Comparison of ENCODE assay signal across 10 cellular contexts in the genomic region with DNA sequence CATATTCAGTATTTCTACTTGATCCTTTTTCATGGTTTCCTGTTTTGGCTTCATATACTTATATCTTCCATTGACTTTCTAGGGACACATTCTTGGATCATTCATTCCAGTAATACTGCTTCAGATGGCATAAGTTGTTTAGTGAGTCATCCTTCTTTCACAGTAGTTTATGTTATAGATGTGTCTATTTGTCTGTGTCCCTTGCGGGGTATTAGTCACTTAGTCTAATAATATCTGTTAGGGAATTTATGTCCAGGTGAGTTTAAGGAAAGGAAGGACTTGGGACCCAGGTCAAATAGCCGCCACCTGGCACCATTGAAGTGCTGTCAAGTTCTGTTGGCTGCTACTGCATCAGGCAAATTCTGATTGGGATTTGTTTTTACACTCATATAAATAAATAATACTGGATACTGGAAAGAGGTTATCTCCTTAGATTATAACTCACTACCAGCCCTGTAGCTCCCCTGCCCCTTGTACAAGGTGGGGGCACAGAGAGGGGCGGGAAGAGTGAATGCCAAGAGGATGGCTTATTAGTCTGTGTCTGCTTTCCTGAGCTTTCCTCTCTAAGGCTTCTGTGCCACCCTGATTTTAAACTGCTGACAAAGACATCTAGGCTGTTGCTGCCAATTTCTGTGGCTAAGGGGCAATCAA.
DNase-seq lines count a peak whose midpoint lies in the region; ATAC-seq, FAIRE-seq and TF ChIP-seq lines count a peak whose summit lies in the region.
"Had no signal": no experiment of that assay in that cellular context is flagged by ENCODE, and none has a peak within 500 bp of the region (broad histone marks: within the 10 kb centered on the region; RNA-seq: fewer than 3 reads in every experiment).

No MANE protein-coding gene starts in this region.

- FAIRE-seq in RCC 7860 (lab: Jason Lieb, UNC), result peak; percentile 60
- FAIRE-seq in small intestine (lab: Jason Lieb, UNC), result no peak

- H3K4me3 Mint-ChIP-seq in activated CD4-positive, alpha-beta T cell treated with anti-CD3 and anti-CD28 coated beads, Interleukin-2, amount 10 ng/mL, durations not matched to agents 24 days and 14 days, result no peak overlapping the region
- no peak overlapping the region for H3K4me3 Mint-ChIP-seq in activated CD4-positive, alpha-beta T cell treated with anti-CD3 and anti-CD28 coated beads, Interleukin-2, amount 10 ng/mL, durations not matched to agents 7 days and 5 days
- H3K4me3 Mint-ChIP-seq in GM23338, result no peak overlapping the region

- no peak for ATAC-seq in GM23338

- H3K27me3 Mint-ChIP-seq in activated CD4-positive, alpha-beta T cell treated with anti-CD3 and anti-CD28 coated beads, Interleukin-2, amount 10 ng/mL, durations not matched to agents 24 days and 14 days, result no peaks in the 10 kb centered on the region
- H3K27me3 Mint-ChIP-seq in activated CD4-positive, alpha-beta T cell treated with anti-CD3 and anti-CD28 coated beads, Interleukin-2, amount 10 ng/mL, durations not matched to agents 7 days and 5 days, result no peaks in the 10 kb centered on the region
- no peaks in the 10 kb centered on the region for H3K27me3 Mint-ChIP-seq in GM23338 (ENCODE audit: insufficient read depth, low read depth, poor library complexity)

- H3K27ac ChIP-seq in epithelial cell of prostate (peak overlapping the region; percentile 9), small intestine (ENCODE audit: low read depth in 1 of 2, low read length in 1 of 2) (peak overlapping the region; percentile 3 to 77), GM23338 (ENCODE audit: low read depth) (no peak overlapping the region)

- 65 to 78% (median 71%) methylated on average over 3 of the region's 3 CpGs for WGBS in small intestine, 3 donors

- H3K9me2 ChIP-seq in GM23338 (ENCODE audit: insufficient read depth), result no peaks in the 10 kb centered on the region

- POLR2A ChIA-PET in activated CD4-positive, alpha-beta T cell treated with anti-CD3 and anti-CD28 coated beads, Interleukin-2, amount 10 ng/mL, durations not matched to agents 7 days and 5 days (lab: Charles Lee), result interaction anchor here (0.6 kb wide), 1 partner anchor 15 kb away, joined by 6 read pairs; no protein-coding TSS in a partner anchor

- peak overlapping the region; percentile 74 for H3K27ac Mint-ChIP-seq in activated CD4-positive, alpha-beta T cell treated with anti-CD3 and anti-CD28 coated beads, Interleukin-2, amount 10 ng/mL, durations not matched to agents 24 days and 14 days
- no peak overlapping the region for H3K27ac Mint-ChIP-seq in activated CD4-positive, alpha-beta T cell treated with anti-CD3 and anti-CD28 coated beads, Interleukin-2, amount 10 ng/mL, durations not matched to agents 7 days and 5 days
- no peak overlapping the region for H3K27ac Mint-ChIP-seq in GM23338

- peaks cover 38% of the 10 kb centered on the region for H3K4me1 Mint-ChIP-seq in activated CD4-positive, alpha-beta T cell treated with anti-CD3 and anti-CD28 coated beads, Interleukin-2, amount 10 ng/mL, durations not matched to agents 24 days and 14 days
- peaks cover 53% of the 10 kb centered on the region for H3K4me1 Mint-ChIP-seq in activated CD4-positive, alpha-beta T cell treated with anti-CD3 and anti-CD28 coated beads, Interleukin-2, amount 10 ng/mL, durations not matched to agents 7 days and 5 days
- peaks cover 14% of the 10 kb centered on the region for H3K4me1 Mint-ChIP-seq in GM23338

- no peaks in the 10 kb centered on the region for H3K9me3 ChIP-seq in small intestine (ENCODE audit: control insufficient read depth, low read depth)

- DNase-seq in activated CD4-positive, alpha-beta T cell treated with anti-CD3 and anti-CD28 coated beads, Interleukin-2, amount 10 ng/mL, durations not matched to agents 24 days and 14 days, result no peak
- DNase-seq in activated CD4-positive, alpha-beta T cell treated with anti-CD3 and anti-CD28 coated beads, Interleukin-2, amount 10 ng/mL, durations not matched to agents 7 days and 5 days, result no peak
- DNase-seq in RCC 7860 (ENCODE audit: low spot score) (peak; percentile 47), epithelial cell of prostate (ENCODE audit: low read depth, low spot score) (peak; percentile 40), small intestine (peak; percentile 78), GM23338 (ENCODE audit: low spot score) (no peak), H7 (no peak)
- no peak for DNase-seq in effector CD8-positive, alpha-beta T cell (lab: John Stamatoyannopoulos, UW)
- DNase-seq: activated naive CD4-positive, alpha-beta T cell; NCI-H1436 treated with DMSO at 0.1 percent for 48 hours had no signal

- no peaks in the 10 kb centered on the region for H4K20me1 ChIP-seq in GM23338 (replicated peaks; ENCODE audit: insufficient read depth)

- no peaks in the 10 kb centered on the region for H3F3A ChIP-seq in GM23338 (replicated peaks; ENCODE audit: low read depth)

- H3K4me1 ChIP-seq in small intestine (ENCODE audit: control insufficient read depth in 2 of 2, insufficient read depth in 1 of 2, low read depth in 1 of 2, low read length in 1 of 2) (no peaks in the 10 kb centered on the region), GM23338 (ENCODE audit: insufficient read depth) (peaks cover 6% of the 10 kb centered on the region)

- peaks cover 56% of the 10 kb centered on the region for H3K36me3 Mint-ChIP-seq in activated CD4-positive, alpha-beta T cell treated with anti-CD3 and anti-CD28 coated beads, Interleukin-2, amount 10 ng/mL, durations not matched to agents 24 days and 14 days (ENCODE audit: low read depth)
- peaks cover 58% of the 10 kb centered on the region for H3K36me3 Mint-ChIP-seq in activated CD4-positive, alpha-beta T cell treated with anti-CD3 and anti-CD28 coated beads, Interleukin-2, amount 10 ng/mL, durations not matched to agents 7 days and 5 days (ENCODE audit: low read depth)
- H3K36me3 Mint-ChIP-seq in GM23338 (ENCODE audit: low read depth), result peaks cover 6% of the 10 kb centered on the region; the same call in 2 of the 3 replicates

- H3K9me3 Mint-ChIP-seq in activated CD4-positive, alpha-beta T cell treated with anti-CD3 and anti-CD28 coated beads, Interleukin-2, amount 10 ng/mL, durations not matched to agents 24 days and 14 days, result peaks cover 4% of the 10 kb centered on the region
- peaks cover 7% of the 10 kb centered on the region for H3K9me3 Mint-ChIP-seq in activated CD4-positive, alpha-beta T cell treated with anti-CD3 and anti-CD28 coated beads, Interleukin-2, amount 10 ng/mL, durations not matched to agents 7 days and 5 days
- peaks cover 6% of the 10 kb centered on the region; the same call in 1 of the 3 replicates for H3K9me3 Mint-ChIP-seq in GM23338

- H3K4me3 ChIP-seq in small intestine (ENCODE audit: low read depth in 1 of 2, low read length in 2 of 2), result no peak overlapping the region
- H3K4me3 ChIP-seq in GM23338, result no peak overlapping the region
- H3K4me3 ChIP-seq in H7 (ENCODE audit: insufficient read depth, low read depth, low read length), result no peak overlapping the region

- CTCF ChIA-PET in activated CD4-positive, alpha-beta T cell treated with anti-CD3 and anti-CD28 coated beads, Interleukin-2, amount 10 ng/mL, durations not matched to agents 7 days and 5 days (lab: Charles Lee), result interaction anchor here (1.0 to 1.5 kb wide), 2 partner anchors 14 to 47 kb away, joined by 3 to 5 read pairs; no protein-coding TSS in a partner anchor

- peaks cover 56% of the 10 kb centered on the region for H3K79me2 ChIP-seq in GM23338 (replicated peaks; ENCODE audit: insufficient read depth)

- no peak for TF ChIP-seq CTCF in GM23338 (conservative IDR thresholded peaks at IDR 0.05; ENCODE audit: low read depth in 2 of 2)

- H3K27me3 ChIP-seq in small intestine (ENCODE audit: control insufficient read depth in 2 of 2, insufficient read depth in 2 of 2, low read length in 2 of 2) (no peaks in the 10 kb centered on the region), GM23338 (ENCODE audit: insufficient read depth) (no peaks in the 10 kb centered on the region), H7 (ENCODE audit: control insufficient read depth, insufficient read depth, low read length) (no peaks in the 10 kb centered on the region)

- no peaks in the 10 kb centered on the region for H3K36me3 ChIP-seq in small intestine (ENCODE audit: control insufficient read depth in 2 of 2, insufficient read depth in 2 of 2, low read length in 2 of 2)
- H3K36me3 ChIP-seq in GM23338 (ENCODE audit: insufficient read depth), result no peaks in the 10 kb centered on the region
- H3K36me3 ChIP-seq in H7 (replicated peaks; ENCODE audit: control insufficient read depth, insufficient read depth, low read length), result no peaks in the 10 kb centered on the region

- intact Hi-C loops in activated CD4-positive, alpha-beta T cell treated with anti-CD3 and anti-CD28 coated beads, Interleukin-2, amount 10 ng/mL, durations not matched to agents 24 days and 14 days (cut with micrococcal nuclease), result loop anchor here (2.0 kb wide), 2 partner anchors 28 to 54 kb away; no protein-coding TSS in a partner anchor

- H3K4me2 ChIP-seq in GM23338, result no peak overlapping the region

- H2AFZ ChIP-seq in GM23338, result no peak overlapping the region

TF ChIP-seq in GM23338, 12 proteins besides CTCF, POLR2A, EP300 and RAD21:
- TF ChIP-seq EZH2 (IDR thresholded peaks at IDR 0.05; ENCODE audit: low read depth, unreplicated experiment) (no peak), CREB1 (CRISPR knock-in tag; IDR thresholded peaks at IDR 0.05; ENCODE audit: low read depth) (no peak)
TF ChIP-seq in GM23338: peak in this region for 0.

Comparison
In these comparisons a context has a peak if more than half of its experiments do, and no peak if none do; other contexts are left out.
1. DNase-seq: peak in RCC 7860 (single experiment), epithelial cell of prostate (single experiment) and small intestine (single experiment); none in activated CD4-positive, alpha-beta T cell treated with anti-CD3 and anti-CD28 coated beads, Interleukin-2, amount 10 ng/mL, durations not matched to agents 24 days and 14 days (single experiment), activated CD4-positive, alpha-beta T cell treated with anti-CD3 and anti-CD28 coated beads, Interleukin-2, amount 10 ng/mL, durations not matched to agents 7 days and 5 days (single experiment), GM23338 (single experiment), H7 (single experiment) and effector CD8-positive, alpha-beta T cell (single experiment).